2 cellular contexts compared by ENCODE assay signal in genomic region chr10:44671321-44671720, GRCh38.
TF ChIP-seq lines count a peak whose summit lies in the region.

No MANE protein-coding gene starts in this region.

TF ChIP-seq in A549, 52 proteins besides CTCF, POLR2A, EP300 and RAD21 (continued from another document):
- TF ChIP-seq, protein P1, sequence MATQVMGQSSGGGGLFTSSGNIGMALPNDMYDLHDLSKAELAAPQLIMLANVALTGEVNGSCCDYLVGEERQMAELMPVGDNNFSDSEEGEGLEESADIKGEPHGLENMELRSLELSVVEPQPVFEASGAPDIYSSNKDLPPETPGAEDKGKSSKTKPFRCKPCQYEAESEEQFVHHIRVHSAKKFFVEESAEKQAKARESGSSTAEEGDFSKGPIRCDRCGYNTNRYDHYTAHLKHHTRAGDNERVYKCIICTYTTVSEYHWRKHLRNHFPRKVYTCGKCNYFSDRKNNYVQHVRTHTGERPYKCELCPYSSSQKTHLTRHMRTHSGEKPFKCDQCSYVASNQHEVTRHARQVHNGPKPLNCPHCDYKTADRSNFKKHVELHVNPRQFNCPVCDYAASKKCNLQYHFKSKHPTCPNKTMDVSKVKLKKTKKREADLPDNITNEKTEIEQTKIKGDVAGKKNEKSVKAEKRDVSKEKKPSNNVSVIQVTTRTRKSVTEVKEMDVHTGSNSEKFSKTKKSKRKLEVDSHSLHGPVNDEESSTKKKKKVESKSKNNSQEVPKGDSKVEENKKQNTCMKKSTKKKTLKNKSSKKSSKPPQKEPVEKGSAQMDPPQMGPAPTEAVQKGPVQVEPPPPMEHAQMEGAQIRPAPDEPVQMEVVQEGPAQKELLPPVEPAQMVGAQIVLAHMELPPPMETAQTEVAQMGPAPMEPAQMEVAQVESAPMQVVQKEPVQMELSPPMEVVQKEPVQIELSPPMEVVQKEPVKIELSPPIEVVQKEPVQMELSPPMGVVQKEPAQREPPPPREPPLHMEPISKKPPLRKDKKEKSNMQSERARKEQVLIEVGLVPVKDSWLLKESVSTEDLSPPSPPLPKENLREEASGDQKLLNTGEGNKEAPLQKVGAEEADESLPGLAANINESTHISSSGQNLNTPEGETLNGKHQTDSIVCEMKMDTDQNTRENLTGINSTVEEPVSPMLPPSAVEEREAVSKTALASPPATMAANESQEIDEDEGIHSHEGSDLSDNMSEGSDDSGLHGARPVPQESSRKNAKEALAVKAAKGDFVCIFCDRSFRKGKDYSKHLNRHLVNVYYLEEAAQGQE (IDR thresholded peaks at IDR 0.05): no peak
- TF ChIP-seq SMC3 (IDR thresholded peaks at IDR 0.05): no peak

TF ChIP-seq in K562, 482 proteins besides CTCF, POLR2A, EP300 and RAD21 (continued from another document):
- TF ChIP-seq, protein P2, sequence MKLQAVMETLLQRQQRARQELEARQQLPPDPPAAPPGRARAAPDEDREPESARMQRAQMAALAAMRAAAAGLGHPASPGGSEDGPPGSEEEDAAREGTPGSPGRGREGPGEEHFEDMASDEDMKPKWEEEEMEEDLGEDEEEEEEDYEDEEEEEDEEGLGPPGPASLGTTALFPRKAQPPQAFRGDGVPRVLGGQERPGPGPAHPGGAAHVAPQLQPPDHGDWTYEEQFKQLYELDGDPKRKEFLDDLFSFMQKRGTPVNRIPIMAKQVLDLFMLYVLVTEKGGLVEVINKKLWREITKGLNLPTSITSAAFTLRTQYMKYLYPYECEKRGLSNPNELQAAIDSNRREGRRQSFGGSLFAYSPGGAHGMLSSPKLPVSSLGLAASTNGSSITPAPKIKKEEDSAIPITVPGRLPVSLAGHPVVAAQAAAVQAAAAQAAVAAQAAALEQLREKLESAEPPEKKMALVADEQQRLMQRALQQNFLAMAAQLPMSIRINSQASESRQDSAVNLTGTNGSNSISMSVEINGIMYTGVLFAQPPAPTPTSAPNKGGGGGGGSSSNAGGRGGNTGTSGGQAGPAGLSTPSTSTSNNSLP (IDR thresholded peaks at IDR 0.05; ENCODE audit: borderline replicate concordance, low read depth, low read length): no peak
- TF ChIP-seq MAFK (IDR thresholded peaks at IDR 0.05; ENCODE audit: low read length): peak; percentile 49; the same call in 1 of the 2 replicates
- no peak for TF ChIP-seq LARP7 (IDR thresholded peaks at IDR 0.05)
- TF ChIP-seq, protein P3, sequence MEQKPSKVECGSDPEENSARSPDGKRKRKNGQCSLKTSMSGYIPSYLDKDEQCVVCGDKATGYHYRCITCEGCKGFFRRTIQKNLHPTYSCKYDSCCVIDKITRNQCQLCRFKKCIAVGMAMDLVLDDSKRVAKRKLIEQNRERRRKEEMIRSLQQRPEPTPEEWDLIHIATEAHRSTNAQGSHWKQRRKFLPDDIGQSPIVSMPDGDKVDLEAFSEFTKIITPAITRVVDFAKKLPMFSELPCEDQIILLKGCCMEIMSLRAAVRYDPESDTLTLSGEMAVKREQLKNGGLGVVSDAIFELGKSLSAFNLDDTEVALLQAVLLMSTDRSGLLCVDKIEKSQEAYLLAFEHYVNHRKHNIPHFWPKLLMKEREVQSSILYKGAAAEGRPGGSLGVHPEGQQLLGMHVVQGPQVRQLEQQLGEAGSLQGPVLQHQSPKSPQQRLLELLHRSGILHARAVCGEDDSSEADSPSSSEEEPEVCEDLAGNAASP (IDR thresholded peaks at IDR 0.05): no peak
- TF ChIP-seq HDAC2 (IDR thresholded peaks at IDR 0.05): no peak
- peak; percentile 81 for TF ChIP-seq ZNF316 (IDR thresholded peaks at IDR 0.05)
- no peak for TF ChIP-seq CBX1 (IDR thresholded peaks at IDR 0.05; ENCODE audit: low read depth)
- no peak for TF ChIP-seq EP400 (IDR thresholded peaks at IDR 0.05)
- peak; percentile 55 for TF ChIP-seq MAFG (tag; conservative IDR thresholded peaks at IDR 0.05)
- peak; percentile 64; the same call in 1 of the 2 replicates for TF ChIP-seq C11orf30 (IDR thresholded peaks at IDR 0.05; ENCODE audit: low read depth)
- TF ChIP-seq MAFF (IDR thresholded peaks at IDR 0.05; ENCODE audit: low read length): peak; percentile 57; the same call in 1 of the 2 replicates
